ENCODE assay signal across 25 cellular contexts in the genomic region with DNA sequence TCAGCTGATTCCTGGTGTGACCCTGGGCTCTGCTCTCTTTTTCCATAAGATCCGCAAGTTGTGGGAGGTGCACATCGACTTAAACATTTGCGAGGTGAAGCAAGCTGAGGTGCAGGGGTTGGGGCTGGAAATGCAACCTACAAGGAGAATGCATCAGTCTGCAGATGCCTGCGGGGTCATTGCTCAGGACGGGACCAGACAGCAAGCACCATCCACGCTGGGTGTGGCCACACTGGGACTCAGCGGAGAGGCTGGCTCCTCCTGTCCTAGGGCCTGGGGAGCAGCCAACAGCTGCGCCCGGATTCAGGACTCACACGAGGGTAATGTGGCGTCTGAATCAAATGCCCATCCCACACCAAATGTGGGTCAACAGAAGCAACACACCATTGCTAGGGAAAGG.
"Had no signal": no experiment of that assay in that cellular context is flagged by ENCODE, and none has a peak within 500 bp of the region (broad histone marks: within the 10 kb centered on the region; RNA-seq: fewer than 3 reads in every experiment).

No MANE protein-coding gene starts in this region.

- H3K4me1 Mint-ChIP-seq: mesothelial cell of epicardium had no signal

- ATAC-seq: effector memory CD8-positive, alpha-beta T cell; left lobe of liver; mucosa of descending colon; naive thymus-derived CD4-positive, alpha-beta T cell; stimulated activated naive B cell treated with anti-CD40 and anti-IgM and Interleukin-4, amounts not matched to agents 10 μg/mL and 1 μg/mL and 100 μg/mL, for 72 hours had no signal

- H3K36me3 ChIP-seq: esophagus squamous epithelium, neural progenitor cell, ovary, sigmoid colon, thoracic aorta, tibial nerve, upper lobe of left lung had no signal

- FAIRE-seq: endometrium, frontal cortex had no signal

- H3K9me3 Mint-ChIP-seq: effector memory CD8-positive, alpha-beta T cell; immature natural killer cell; mesothelial cell of epicardium; nephron; neural progenitor cell; stimulated activated naive B cell treated with anti-CD40 and anti-IgM and Interleukin-4, amounts not matched to agents 10 μg/mL and 1 μg/mL and 100 μg/mL, for 72 hours had no signal

- DNase-seq: cortex of kidney; effector memory CD8-positive, alpha-beta T cell; erythroblast; esophagus squamous epithelium; immature natural killer cell; islet precursor cell; mesenchymal stem cell; naive thymus-derived CD4-positive, alpha-beta T cell; sigmoid colon; stimulated activated CD4-positive, alpha-beta T cell treated with anti-CD3 and anti-CD28 coated beads, Interleukin-15, amount 100 ng/mL, for 24 hours; stimulated activated CD4-positive, alpha-beta T cell treated with anti-CD3 and anti-CD28 coated beads, Interleukin-2, amount 100 ng/mL, for 48 hours; stimulated activated naive B cell treated with anti-CD40 and anti-IgM and Interleukin-4, amounts not matched to agents 10 μg/mL and 1 μg/mL and 100 μg/mL, for 72 hours had no signal

- H3K4me2 ChIP-seq: neural progenitor cell had no signal

- H3K27me3 ChIP-seq: esophagus squamous epithelium, neural progenitor cell, ovary, sigmoid colon, tibial nerve, upper lobe of left lung had no signal

- H3K36me3 Mint-ChIP-seq: mesothelial cell of epicardium; naive thymus-derived CD4-positive, alpha-beta T cell; neural progenitor cell had no signal

- H3K9ac ChIP-seq: neural progenitor cell had no signal

- H3K4me1 ChIP-seq: neural progenitor cell had no signal

- H2AFZ ChIP-seq: neural progenitor cell had no signal

- H3K27ac ChIP-seq: esophagus squamous epithelium, neural progenitor cell, ovary, sigmoid colon, skin epidermis, thoracic aorta, tibial nerve, upper lobe of left lung had no signal

- H3K27ac Mint-ChIP-seq: effector memory CD8-positive, alpha-beta T cell; immature natural killer cell; mesothelial cell of epicardium; nephron; neural progenitor cell; stimulated activated naive B cell treated with anti-CD40 and anti-IgM and Interleukin-4, amounts not matched to agents 10 μg/mL and 1 μg/mL and 100 μg/mL, for 72 hours; stimulated activated naive CD8-positive, alpha-beta T cell treated with anti-CD3 and anti-CD28 coated beads, Interleukin-15, Interleukin-2, amounts not matched to agents 100 ng/mL and 50 ng/mL, for 24 hours had no signal

- H3K4me3 Mint-ChIP-seq: effector memory CD8-positive, alpha-beta T cell; immature natural killer cell; mesothelial cell of epicardium; naive thymus-derived CD4-positive, alpha-beta T cell; nephron; neural progenitor cell; stimulated activated naive B cell treated with anti-CD40 and anti-IgM and Interleukin-4, amounts not matched to agents 10 μg/mL and 1 μg/mL and 100 μg/mL, for 72 hours; stimulated activated naive CD8-positive, alpha-beta T cell treated with anti-CD3 and anti-CD28 coated beads, Interleukin-15, Interleukin-2, amounts not matched to agents 100 ng/mL and 50 ng/mL, for 24 hours had no signal

- H3K27me3 Mint-ChIP-seq: effector memory CD8-positive, alpha-beta T cell; naive thymus-derived CD4-positive, alpha-beta T cell; stimulated activated naive B cell treated with anti-CD40 and anti-IgM and Interleukin-4, amounts not matched to agents 10 μg/mL and 1 μg/mL and 100 μg/mL, for 72 hours; stimulated activated naive CD8-positive, alpha-beta T cell treated with anti-CD3 and anti-CD28 coated beads, Interleukin-15, Interleukin-2, amounts not matched to agents 100 ng/mL and 50 ng/mL, for 24 hours had no signal

- H3K4me3 ChIP-seq: esophagus squamous epithelium, mucosa of descending colon, neural progenitor cell, ovary, sigmoid colon, skin epidermis, thoracic aorta, tibial nerve, upper lobe of left lung had no signal

- H3K9me3 ChIP-seq: esophagus squamous epithelium, mucosa of descending colon, ovary, sigmoid colon, thoracic aorta, tibial nerve, upper lobe of left lung had no signal
